ENCODE assay signal across 8 cellular contexts in genomic region chr1:56644941-56645662, GRCh38. TPM values are rescaled to one million over a fixed set of nuclear protein-coding genes. Genes with fewer than 3 reads are reported as not detected.
DNase-seq lines count a peak whose midpoint lies in the region; ATAC-seq and TF ChIP-seq lines count a peak whose summit lies in the region.

TSS of gene PRKAA2 (plus strand) at chr1:56645314. CDS start at chr1:56645388, 74 bp downstream.

- peak within 1 kb of the TSS; percentile 69 to 79 for H3K4me3 Mint-ChIP-seq in stimulated activated naive CD8-positive, alpha-beta T cell treated with anti-CD3 and anti-CD28 coated beads, Interleukin-15, amount 100 ng/mL, for 72 hours

- no peaks in the 10 kb centered on the region for H3K9me3 ChIP-seq in BLaER1 treated with 17β-estradiol and CSF1 and Interleukin-3, amounts not matched to agents 10 nM and 100 nM (replicated peaks in 1 of 11)
- no peaks in the 10 kb centered on the region for H3K9me3 ChIP-seq in left lung

- peak within 1 kb of the TSS in 1 of 2 donors; percentile 83 for H3K27ac Mint-ChIP-seq in stimulated activated naive CD8-positive, alpha-beta T cell treated with anti-CD3 and anti-CD28 coated beads, Interleukin-15, amount 100 ng/mL, for 72 hours

- peaks cover 9 to 19% (median 14%) of the 10 kb centered on the region in 10 experiments; a peak in 15 of 20 replicates for H3K4me1 ChIP-seq in BLaER1 treated with 17β-estradiol and CSF1 and Interleukin-3, amounts not matched to agents 10 nM and 100 nM
- peaks cover 0 to 6% of the 10 kb centered on the region in 2 donors for H3K4me1 ChIP-seq in left lung

- ATAC-seq in GM19463 (IDR thresholded peaks at IDR 0.05; ENCODE audit: unreplicated experiment) (peak; percentile 47), left lung (peak; percentile 88), HG02981 (IDR thresholded peaks at IDR 0.05; ENCODE audit: unreplicated experiment) (no peak)
- ATAC-seq in stimulated activated naive CD8-positive, alpha-beta T cell treated with anti-CD3 and anti-CD28 coated beads, Interleukin-15, amount 100 ng/mL, for 72 hours, result peak; percentile 64

- intact Hi-C loops in left lung (cut with DNase I), result no loop called here

- H3K4me2 ChIP-seq in BLaER1 treated with 17β-estradiol and CSF1 and Interleukin-3, amounts not matched to agents 10 nM and 100 nM, result peak within 1 kb of the TSS; percentile 80 to 98 (median 96)

- peak within 1 kb of the TSS in 3 of 11 experiments; percentile 4 to 51 (median 15); a peak in 4 of 22 replicates for H3K27ac ChIP-seq in BLaER1 treated with 17β-estradiol and CSF1 and Interleukin-3, amounts not matched to agents 10 nM and 100 nM
- peak within 1 kb of the TSS; percentile 78 to 87 for H3K27ac ChIP-seq in coronary artery
- H3K27ac ChIP-seq in left lung, result no peak within 1 kb of the TSS

- H3K27me3 ChIP-seq in BLaER1 treated with 17β-estradiol and CSF1 and Interleukin-3, amounts not matched to agents 10 nM and 100 nM, result peaks cover 29 to 50% (median 41%) of the 10 kb centered on the region in 11 experiments
- peaks cover 4 to 66% of the 10 kb centered on the region in 2 donors for H3K27me3 ChIP-seq in left lung

- no peaks in the 10 kb centered on the region for H3K9me3 Mint-ChIP-seq in stimulated activated naive CD8-positive, alpha-beta T cell treated with anti-CD3 and anti-CD28 coated beads, Interleukin-15, amount 100 ng/mL, for 72 hours

- no peaks in the 10 kb centered on the region; a peak in 1 of 22 replicates for H4K20me1 ChIP-seq in BLaER1 treated with 17β-estradiol and CSF1 and Interleukin-3, amounts not matched to agents 10 nM and 100 nM

- H3K9ac ChIP-seq in BLaER1 treated with 17β-estradiol and CSF1 and Interleukin-3, amounts not matched to agents 10 nM and 100 nM, result peak within 1 kb of the TSS; percentile 45 to 76 (median 65)

- DNase-seq in NCI-H774 (lab: John Stamatoyannopoulos, UW) (peak; percentile 40), coronary artery (ENCODE audit: low spot score) (peak; percentile 74), left lung (peak in 1 of 2 donors; percentile 81), MV-4-11 (lab: John Stamatoyannopoulos, UW) (no peak)
- DNase-seq in stimulated activated naive CD8-positive, alpha-beta T cell treated with anti-CD3 and anti-CD28 coated beads, Interleukin-15, amount 100 ng/mL, for 72 hours, result no peak

- H3K36me3 ChIP-seq in BLaER1 treated with 17β-estradiol and CSF1 and Interleukin-3, amounts not matched to agents 10 nM and 100 nM, result no peaks in the 10 kb centered on the region
- no peaks in the 10 kb centered on the region for H3K36me3 ChIP-seq in left lung

- peaks cover 64% of the 10 kb centered on the region for H3K27me3 Mint-ChIP-seq in stimulated activated naive CD8-positive, alpha-beta T cell treated with anti-CD3 and anti-CD28 coated beads, Interleukin-15, amount 100 ng/mL, for 72 hours

- peak within 1 kb of the TSS; percentile 61 to 76 (median 68) for H3K4me3 ChIP-seq in BLaER1 treated with 17β-estradiol and CSF1 and Interleukin-3, amounts not matched to agents 10 nM and 100 nM
- peak within 1 kb of the TSS; percentile 88 for H3K4me3 ChIP-seq in coronary artery
- H3K4me3 ChIP-seq in left lung, result peak within 1 kb of the TSS; percentile 40 to 42

- H3K4me1 Mint-ChIP-seq in stimulated activated naive CD8-positive, alpha-beta T cell treated with anti-CD3 and anti-CD28 coated beads, Interleukin-15, amount 100 ng/mL, for 72 hours, result peaks cover 20% of the 10 kb centered on the region

- TF ChIP-seq CTCF in coronary artery (IDR thresholded peaks at IDR 0.05) (no peak), left lung (IDR thresholded peaks at IDR 0.05) (no peak)

RNA-seq across cellular contexts. Expression of gene PRKAA2, which starts in this region (rescaled TPM):
- 1 to 10 TPM; 1.4 to 1.5 TPM for total RNA-seq in left lung

Comparison
In these comparisons a context has a peak if more than half of its experiments do, and no peak if none do; other contexts are left out.
1. H3K27ac ChIP-seq: peak in coronary artery (2 of 2); none in left lung (0 of 2).
2. DNase-seq: peak in NCI-H774 (single experiment) and coronary artery (single experiment); none in stimulated activated naive CD8-positive, alpha-beta T cell treated with anti-CD3 and anti-CD28 coated beads, Interleukin-15, amount 100 ng/mL, for 72 hours (0 of 2) and MV-4-11 (single experiment).
3. Peak in every context shown above with its lines, with median percentiles within 50 percentile points of each other: H3K4me3 ChIP-seq.